ENCODE assay signal across 16 cellular contexts in the genomic region with DNA sequence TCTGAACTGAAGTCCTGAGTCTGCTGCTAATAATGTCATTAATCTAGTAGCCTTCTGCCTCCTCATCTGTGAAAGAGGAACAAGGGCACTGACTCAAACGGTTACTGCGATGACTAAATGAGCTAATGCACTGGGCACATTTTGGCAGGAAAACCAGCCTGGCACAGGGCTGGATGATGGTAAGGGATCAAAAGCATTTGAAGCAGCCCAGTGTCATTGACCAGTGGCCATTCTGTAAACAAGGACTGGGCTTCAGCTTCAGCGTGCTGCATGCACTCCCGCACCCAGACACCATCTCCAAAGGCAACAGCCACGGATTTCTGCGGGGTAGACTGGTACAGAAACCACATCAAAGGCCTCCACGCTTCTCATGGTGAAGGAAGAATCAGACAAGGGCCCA. TPM values are rescaled to one million over a fixed set of nuclear protein-coding genes. Genes with fewer than 3 reads are reported as not detected.
DNase-seq lines count a peak whose midpoint lies in the region; ATAC-seq and TF ChIP-seq lines count a peak whose summit lies in the region.
"Had no signal": no experiment of that assay in that cellular context is flagged by ENCODE, and none has a peak within 500 bp of the region (broad histone marks: within the 10 kb centered on the region; RNA-seq: fewer than 3 reads in every experiment).

No MANE protein-coding gene starts in this region.

- intact Hi-C loops in dorsolateral prefrontal cortex (cut with DNase I): loop anchor here in 1 of 2 donors (5.0 kb wide), 1 partner anchor 293 kb away; a partner anchor contains a TSS

- H3K27me3 ChIP-seq in dorsolateral prefrontal cortex: no peaks in the 10 kb centered on the region

- peak; percentile 72 for DNase-seq in CD1c-positive myeloid dendritic cell (ENCODE audit: extremely low spot score)
- peak; percentile 70 for DNase-seq in M059J (ENCODE audit: low read depth)
- peak in 6 of 10 donors; percentile 33 to 65 (median 47) for DNase-seq in dorsolateral prefrontal cortex
- DNase-seq in midbrain (lab: John Stamatoyannopoulos, UW): peak; percentile 38
- DNase-seq in NCI-H2227 treated with DMSO at 0.1 percent for 48 hours (lab: John Stamatoyannopoulos, UW): no peak
- DNase-seq: activated CD4-positive, alpha-beta T cell treated with anti-CD3 and anti-CD28 coated beads, Interleukin-2, amount 50 U/mL, for 4 hours; effector CD4-positive, alpha-beta T cell; kidney; NCI-H1417 treated with DMSO at 0.1 percent for 48 hours; NCI-H524 treated with DMSO at 0.1 percent for 48 hours; stimulated activated CD4-positive, alpha-beta T cell treated with anti-CD3 and anti-CD28 coated beads, Interleukin-15, amount 100 ng/mL, for 24 hours had no signal

- H3K4me3 ChIP-seq in dorsolateral prefrontal cortex: no peak overlapping the region
- H3K4me3 ChIP-seq: prostate gland had no signal

- H3K27ac ChIP-seq in dorsolateral prefrontal cortex: peak overlapping the region in 50 of 59 donors; percentile 1 to 76 (median 54)
- H3K27ac ChIP-seq: prostate gland, RWPE1 had no signal

- no peak for TF ChIP-seq CTCF in dorsolateral prefrontal cortex (IDR thresholded peaks at IDR 0.05 in 54 of 56, conservative IDR thresholded peaks at IDR 0.05 in 2 of 56; ENCODE audit: low read depth in 1 of 56, partially characterized antibody in 56 of 56)

- ATAC-seq in HG03097 (IDR thresholded peaks at IDR 0.05; ENCODE audit: low FRiP score, unreplicated experiment) (no peak), GM18520 (IDR thresholded peaks at IDR 0.05; ENCODE audit: unreplicated experiment) (no peak), HG03045 (IDR thresholded peaks at IDR 0.05; ENCODE audit: unreplicated experiment) (no peak)

RNA-seq across cellular contexts. Expression of a gene that starts 8.0 kb away (rescaled TPM):
- 0.79 and 1.2 TPM in 2 replicates for total RNA-seq in M059J (2014; rRNA removed; shearing (Covaris generic))
- total RNA-seq in dorsolateral prefrontal cortex: 10 to 100 TPM in 13 of 120 experiments, 1 to 10 TPM in 107; 3.1 to 13.5 (median 7.1) TPM
